14 cellular contexts compared by ENCODE assay signal in the genomic region with DNA sequence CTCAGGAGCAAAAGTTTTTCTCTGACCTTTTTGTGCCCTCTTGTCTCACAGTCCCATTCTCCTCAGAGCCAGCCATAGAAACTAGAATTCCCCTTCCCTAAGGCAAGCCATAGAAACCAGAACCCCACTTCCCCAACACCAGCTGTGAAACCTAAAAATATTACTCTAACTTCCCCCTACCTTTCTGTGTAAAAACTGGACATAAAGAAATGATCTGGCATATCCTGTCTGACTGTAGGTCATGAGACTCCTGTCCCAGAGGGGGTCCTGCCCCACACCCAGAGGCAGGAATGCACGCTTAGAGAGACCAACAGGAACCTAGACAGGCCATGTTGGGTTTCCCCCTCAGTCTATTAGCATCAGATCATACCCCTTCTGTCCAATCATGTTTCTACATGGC.
DNase-seq lines count a peak whose midpoint lies in the region; ATAC-seq and TF ChIP-seq lines count a peak whose summit lies in the region.
"Had no signal": no experiment of that assay in that cellular context is flagged by ENCODE, and none has a peak within 500 bp of the region (broad histone marks: within the 10 kb centered on the region; RNA-seq: fewer than 3 reads in every experiment).

No MANE protein-coding gene starts in this region.

- peak overlapping the region; percentile 64 for H3K27ac Mint-ChIP-seq in neural crest cell (ENCODE audit: unreplicated experiment)
- H3K27ac Mint-ChIP-seq: activated T-cell treated with anti-CD3 and anti-CD28 coated beads, Interleukin-2, amount 50 U/mL, for 72 hours had no signal

- ATAC-seq in GM18868 (IDR thresholded peaks at IDR 0.05; ENCODE audit: unreplicated experiment), result peak; percentile 90
- ATAC-seq in GM21737 (IDR thresholded peaks at IDR 0.05; ENCODE audit: unreplicated experiment), result peak; percentile 75
- peak; percentile 81 for ATAC-seq in HG03457 (IDR thresholded peaks at IDR 0.05; ENCODE audit: unreplicated experiment)
- ATAC-seq: activated T-cell treated with anti-CD3 and anti-CD28 coated beads, Interleukin-2, amount 50 U/mL, for 72 hours had no signal

- H3K9me3 ChIP-seq in Karpas-422 (ENCODE audit: low read length), result no peaks in the 10 kb centered on the region
- H3K9me3 ChIP-seq: HAP-1 had no signal

- H3K27me3 Mint-ChIP-seq in neural crest cell (ENCODE audit: low read depth), result no peaks in the 10 kb centered on the region

- H3K4me3 Mint-ChIP-seq in neural crest cell, result no peak overlapping the region
- H3K4me3 Mint-ChIP-seq: activated T-cell treated with anti-CD3 and anti-CD28 coated beads, Interleukin-2, amount 50 U/mL, for 72 hours had no signal

- H3K36me3 Mint-ChIP-seq in neural crest cell (ENCODE audit: low read depth), result peaks cover 13% of the 10 kb centered on the region

- H3K4me3 ChIP-seq in Karpas-422 (ENCODE audit: low read length), result no peak overlapping the region
- H3K4me3 ChIP-seq: HAP-1 had no signal

- no peak overlapping the region for H3K27ac ChIP-seq in Karpas-422 (ENCODE audit: low read length)

- no peaks in the 10 kb centered on the region for H3K36me3 ChIP-seq in Karpas-422 (ENCODE audit: insufficient read depth, low read length)
- H3K36me3 ChIP-seq: HAP-1 had no signal

- peaks cover 19% of the 10 kb centered on the region for H3K4me1 Mint-ChIP-seq in neural crest cell

- no peaks in the 10 kb centered on the region for H3K4me1 ChIP-seq in Karpas-422 (ENCODE audit: low read length)

- H3K27me3 ChIP-seq in Karpas-422 (ENCODE audit: low read length), result no peaks in the 10 kb centered on the region

- TF ChIP-seq CTCF in neural crest cell (conservative IDR thresholded peaks at IDR 0.05), result no peak

- H3K9me3 Mint-ChIP-seq in neural crest cell, result no peaks in the 10 kb centered on the region
- H3K9me3 Mint-ChIP-seq: activated T-cell treated with anti-CD3 and anti-CD28 coated beads, Interleukin-2, amount 50 U/mL, for 72 hours had no signal

- no peaks in the 10 kb centered on the region for H3K79me2 ChIP-seq in Karpas-422 (ENCODE audit: low read length)

- H3K9me2 ChIP-seq in Karpas-422 (replicated peaks; ENCODE audit: insufficient read depth, low read length), result no peaks in the 10 kb centered on the region

- no peak overlapping the region for H3K4me2 ChIP-seq in Karpas-422 (ENCODE audit: low read depth, low read length, poor library complexity, severe bottlenecking)

- no peak overlapping the region for H2AFZ ChIP-seq in Karpas-422 (ENCODE audit: low read length)

- no peaks in the 10 kb centered on the region for H4K20me1 ChIP-seq in Karpas-422 (ENCODE audit: insufficient read depth, low read depth, low read length)

- H3K9ac ChIP-seq in Karpas-422 (ENCODE audit: low read length), result no peak overlapping the region

- DNase-seq in neural crest cell (ENCODE audit: low read depth, low spot score) (no peak), Karpas-422 (no peak), SW 1271 (lab: John Stamatoyannopoulos, UW) (no peak), SK-N-DZ (ENCODE audit: low spot score) (no peak)
- no peak for DNase-seq in activated CD8-positive, alpha-beta memory T cell treated with anti-CD3 and anti-CD28 coated beads, Interleukin-2, amount 50 U/mL, for 4 hours
- DNase-seq: activated T-cell treated with anti-CD3 and anti-CD28 coated beads, Interleukin-2, amount 50 U/mL, for 72 hours; DMS79; NCI-H82; stimulated activated CD4-positive, alpha-beta T cell treated with anti-CD3 and anti-CD28 coated beads, Interleukin-15, amount 100 ng/mL, for 24 hours; T-helper 1 cell had no signal
